12 cellular contexts compared by ENCODE assay signal in the genomic region with DNA sequence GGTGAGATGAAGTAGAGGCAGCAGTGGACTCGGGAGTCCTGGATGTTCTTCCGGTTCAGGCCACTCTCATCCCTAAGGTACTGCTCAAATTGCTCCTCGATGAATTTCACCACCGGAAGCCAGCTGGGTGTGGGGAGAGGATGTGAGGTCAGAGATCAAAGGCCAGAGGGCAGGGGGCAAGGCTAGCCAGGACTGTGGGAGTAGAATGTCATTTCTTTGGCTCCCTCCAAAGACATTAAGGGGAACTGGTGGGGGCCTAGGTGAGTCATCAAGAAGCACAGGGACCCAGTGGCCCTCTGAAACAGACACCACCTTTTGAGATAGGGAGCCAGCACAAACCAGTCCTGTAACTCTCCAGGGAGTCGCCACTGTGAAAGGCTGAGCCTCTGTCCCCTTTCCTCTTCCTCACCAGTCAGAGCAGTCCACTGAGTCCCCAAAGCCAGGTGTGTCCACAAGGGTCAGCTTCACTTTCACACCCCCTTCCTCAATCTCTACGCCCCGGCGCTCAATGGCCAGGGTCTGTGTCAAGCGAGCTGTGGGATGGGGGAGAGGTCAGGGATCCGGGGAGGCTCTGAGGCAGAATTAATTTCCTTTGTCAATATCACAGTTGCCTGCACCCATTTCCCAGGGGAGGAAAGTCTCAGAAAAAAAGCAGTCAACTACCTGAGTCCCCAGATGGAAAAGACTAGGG. TPM values are rescaled to one million over a fixed set of nuclear protein-coding genes. Genes with fewer than 3 reads are reported as not detected.
DNase-seq lines count a peak whose midpoint lies in the region; ATAC-seq, FAIRE-seq and TF ChIP-seq lines count a peak whose summit lies in the region.
"Had no signal": no experiment of that assay in that cellular context is flagged by ENCODE, and none has a peak within 500 bp of the region (broad histone marks: within the 10 kb centered on the region; RNA-seq: fewer than 3 reads in every experiment).

No MANE protein-coding gene starts in this region.

- peak overlapping the region; percentile 10 for H3K27ac ChIP-seq in mesodermal cell (ENCODE audit: low read depth, low read length, severe bottlenecking)
- H3K27ac ChIP-seq: brain microvascular endothelial cell, foreskin keratinocyte, VCaP had no signal

- no peak for ATAC-seq in HG02884 (IDR thresholded peaks at IDR 0.05; ENCODE audit: unreplicated experiment)
- ATAC-seq in HG02970 (IDR thresholded peaks at IDR 0.05; ENCODE audit: low FRiP score, unreplicated experiment) = no peak
- ATAC-seq: foreskin keratinocyte had no signal

- DNase-seq in BE2C (peak; percentile 47), GM18507 (ENCODE audit: extremely low spot score, insufficient read length, low read depth) (no peak), RCC 7860 (ENCODE audit: low spot score) (no peak), HTR-8/SVneo (ENCODE audit: insufficient read length, low spot score) (no peak)
- DNase-seq in activated CD4-positive, alpha-beta T cell treated with anti-CD3 and anti-CD28 coated beads, Interleukin-2, amount 50 U/mL, for 48 hours = peak; percentile 60 to 70
- DNase-seq: brain microvascular endothelial cell, foreskin keratinocyte had no signal

- no peaks in the 10 kb centered on the region for H3K9me3 ChIP-seq in BE2C
- H3K9me3 ChIP-seq in mesodermal cell (ENCODE audit: control insufficient read depth, low read length) = no peaks in the 10 kb centered on the region

- FAIRE-seq in GM18507 (lab: Jason Lieb, UNC) = peak; percentile 48
- FAIRE-seq in RCC 7860 (lab: Jason Lieb, UNC) = no peak
- FAIRE-seq in HTR-8/SVneo (lab: Jason Lieb, UNC) = no peak
- FAIRE-seq: urothelium cell line had no signal

- 69 to 88% methylated on average over 3 to 5 of the region's 10 CpGs for WGBS in mesodermal cell (ENCODE audit: insufficient coverage in 2 of 2), 2 experiments

- H3K27me3 ChIP-seq in BE2C = no peaks in the 10 kb centered on the region
- H3K27me3 ChIP-seq: brain microvascular endothelial cell, foreskin keratinocyte had no signal

- no peaks in the 10 kb centered on the region for H3K36me3 ChIP-seq in BE2C
- peaks cover 8% of the 10 kb centered on the region for H3K36me3 ChIP-seq in mesodermal cell (ENCODE audit: control insufficient read depth, insufficient read depth, low read length)
- H3K36me3 ChIP-seq: brain microvascular endothelial cell had no signal

- H3K4me1 ChIP-seq in BE2C = peaks cover 8% of the 10 kb centered on the region; the same call in 1 of the 2 replicates
- H3K4me1 ChIP-seq in mesodermal cell (ENCODE audit: control insufficient read depth, insufficient read depth, low read length, poor library complexity, severe bottlenecking) = peaks cover 15% of the 10 kb centered on the region
- H3K4me1 ChIP-seq: foreskin keratinocyte had no signal

- TF ChIP-seq CTCF in BE2C (IDR thresholded peaks at IDR 0.05; ENCODE audit: low read depth, low read length) = no peak

- no peak overlapping the region for H3K4me3 ChIP-seq in BE2C (ENCODE audit: low read depth, low read length)
- H3K4me3 ChIP-seq in mesodermal cell (ENCODE audit: extremely low read depth, insufficient read depth, low read length, poor library complexity, severe bottlenecking) = no peak overlapping the region

RNA-seq across cellular contexts. Expression of a gene that starts 0.9 kb away (rescaled TPM):
- 2.3 TPM for polyA plus RNA-seq in BE2C (2012; ENCODE audit: insufficient read depth, insufficient read length, low read depth)
- 1.6 TPM for polyA plus RNA-seq in mesodermal cell (2013, experiment 1 of 2)
- 2.2 TPM for polyA plus RNA-seq in mesodermal cell (2013, experiment 2 of 2)

RNA-seq across cellular contexts. Expression of a gene that starts 6.9 kb away (rescaled TPM):
- 2.4 TPM for polyA plus RNA-seq in BE2C (2012; ENCODE audit: insufficient read depth, insufficient read length, low read depth)
- 0.92 TPM for polyA plus RNA-seq in mesodermal cell (2013, experiment 1 of 2)
- polyA plus RNA-seq in mesodermal cell (2013, experiment 2 of 2) = 1.0 TPM

RNA-seq across cellular contexts. Expression of a gene that starts 11.2 kb away (rescaled TPM):
- polyA plus RNA-seq in BE2C (2012; ENCODE audit: insufficient read depth, insufficient read length, low read depth) = 96.8 TPM
- polyA plus RNA-seq in mesodermal cell (2013, experiment 1 of 2) = 29.0 TPM
- 24.5 TPM for polyA plus RNA-seq in mesodermal cell (2013, experiment 2 of 2)

RNA-seq across cellular contexts. Expression of a gene that starts 13.7 kb away (rescaled TPM):
- polyA plus RNA-seq in BE2C (2012; ENCODE audit: insufficient read depth, insufficient read length, low read depth) = 66.7 TPM
- 18.9 TPM for polyA plus RNA-seq in mesodermal cell (2013, experiment 1 of 2)
- polyA plus RNA-seq in mesodermal cell (2013, experiment 2 of 2) = 14.7 TPM

RNA-seq across cellular contexts. Expression of a gene that starts 25.9 kb away (rescaled TPM):
- polyA plus RNA-seq in BE2C (2012; ENCODE audit: insufficient read depth, insufficient read length, low read depth) = 15.6 TPM
- polyA plus RNA-seq in mesodermal cell (2013, experiment 1 of 2) = 10.7 TPM
- 7.9 TPM for polyA plus RNA-seq in mesodermal cell (2013, experiment 2 of 2)

Comparison
In these comparisons a context has a peak if more than half of its experiments do, and no peak if none do; other contexts are left out.
1. DNase-seq: peak in BE2C (single experiment) and activated CD4-positive, alpha-beta T cell treated with anti-CD3 and anti-CD28 coated beads, Interleukin-2, amount 50 U/mL, for 48 hours (2 of 2); none in GM18507 (single experiment), RCC 7860 (single experiment) and HTR-8/SVneo (single experiment).